33 cellular contexts compared by ENCODE assay signal in genomic region chr1:165441166-165441955, GRCh38. TPM values are rescaled to one million over a fixed set of nuclear protein-coding genes. Genes with fewer than 3 reads are reported as not detected.
"Had no signal": no experiment of that assay in that cellular context is flagged by ENCODE, and none has a peak within 500 bp of the region (broad histone marks: within the 10 kb centered on the region; RNA-seq: fewer than 3 reads in every experiment).

No MANE protein-coding gene starts in this region.

- H3K4me1 Mint-ChIP-seq: naive B cell had no signal

- H3K27ac Mint-ChIP-seq: activated CD4-positive, alpha-beta memory T cell treated with anti-CD3 and anti-CD28 coated beads, Interleukin-2, amount 10 ng/mL, durations not matched to agents 7 days and 5 days; activated CD4-positive, alpha-beta T cell treated with anti-CD3 and anti-CD28 coated beads, Interleukin-2, amount 10 ng/mL, durations not matched to agents 7 days and 5 days; activated naive CD4-positive, alpha-beta T cell treated with anti-CD3 and anti-CD28 coated beads, Interleukin-2, amount 50 U/mL, for 72 hours; effector memory CD8-positive, alpha-beta T cell; immature natural killer cell; mesothelial cell of epicardium; naive B cell; nephron progenitor cell; stimulated activated naive B cell treated with anti-CD40 and anti-IgM and Interleukin-4, amounts not matched to agents 10 μg/mL and 1 μg/mL and 100 μg/mL, for 72 hours; T-helper 17 cell had no signal

- H3K9me3 Mint-ChIP-seq: activated CD4-positive, alpha-beta memory T cell treated with anti-CD3 and anti-CD28 coated beads, Interleukin-2, amount 10 ng/mL, durations not matched to agents 7 days and 5 days; activated CD4-positive, alpha-beta T cell treated with anti-CD3 and anti-CD28 coated beads, Interleukin-2, amount 10 ng/mL, durations not matched to agents 7 days and 5 days; activated naive CD4-positive, alpha-beta T cell treated with anti-CD3 and anti-CD28 coated beads, Interleukin-2, amount 50 U/mL, for 72 hours; effector memory CD8-positive, alpha-beta T cell; mesothelial cell of epicardium; naive B cell; nephron progenitor cell; stimulated activated naive B cell treated with anti-CD40 and anti-IgM and Interleukin-4, amounts not matched to agents 10 μg/mL and 1 μg/mL and 100 μg/mL, for 72 hours had no signal

- H3K36me3 Mint-ChIP-seq: activated naive CD4-positive, alpha-beta T cell treated with anti-CD3 and anti-CD28 coated beads, Interleukin-2, amount 50 U/mL, for 72 hours; immature natural killer cell; mesothelial cell of epicardium; naive B cell; stimulated activated naive B cell treated with anti-CD40 and anti-IgM and Interleukin-4, amounts not matched to agents 10 μg/mL and 1 μg/mL and 100 μg/mL, for 72 hours had no signal

- H3K36me3 ChIP-seq: gastroesophageal sphincter, suprapubic skin, tibial artery had no signal

- FAIRE-seq: endothelial cell of umbilical vein, kidney, urothelium cell line had no signal

- H3K4me3 ChIP-seq: body of pancreas, gastroesophageal sphincter, psoas muscle, suprapubic skin, tibial artery had no signal

- H2AFZ ChIP-seq: parathyroid adenoma had no signal

- H3K27ac ChIP-seq: body of pancreas, gastroesophageal sphincter, parathyroid adenoma, psoas muscle, suprapubic skin, tibial artery had no signal

- DNase-seq: activated CD4-positive, alpha-beta memory T cell treated with anti-CD3 and anti-CD28 coated beads, Interleukin-2, amount 10 ng/mL, durations not matched to agents 7 days and 5 days; activated CD4-positive, alpha-beta T cell treated with anti-CD3 and anti-CD28 coated beads, Interleukin-2, amount 10 ng/mL, durations not matched to agents 7 days and 5 days; activated CD4-positive, CD25-positive, alpha-beta regulatory T cell treated with anti-CD3 and anti-CD28 coated beads, Interleukin-2, amount 50 U/mL, for 72 hours; activated naive CD4-positive, alpha-beta T cell; activated T-cell treated with anti-CD3 and anti-CD28 coated beads, Interleukin-2, amount 50 U/mL, for 48 hours; aorta; body of pancreas; cortex of kidney; effector memory CD8-positive, alpha-beta T cell; head of caudate nucleus; hippocampal formation; immature natural killer cell; kidney; left colon; naive B cell; nephron progenitor cell; psoas muscle; right cardiac atrium; stimulated activated CD4-positive, alpha-beta T cell treated with anti-CD3 and anti-CD28 coated beads, Interleukin-15, amount 100 ng/mL, for 24 hours; stimulated activated CD4-positive, alpha-beta T cell treated with anti-CD3 and anti-CD28 coated beads, Interleukin-2, amount 100 ng/mL, for 24 hours; stimulated activated naive B cell treated with anti-CD40 and anti-IgM and Interleukin-4, amounts not matched to agents 10 μg/mL and 1 μg/mL and 100 μg/mL, for 72 hours; T-helper 17 cell; T1000; tibial artery had no signal

- H3K9me3 ChIP-seq: body of pancreas, gastroesophageal sphincter, psoas muscle, suprapubic skin, tibial artery had no signal

- H3K4me3 Mint-ChIP-seq: activated CD4-positive, alpha-beta memory T cell treated with anti-CD3 and anti-CD28 coated beads, Interleukin-2, amount 10 ng/mL, durations not matched to agents 7 days and 5 days; activated CD4-positive, alpha-beta T cell treated with anti-CD3 and anti-CD28 coated beads, Interleukin-2, amount 10 ng/mL, durations not matched to agents 7 days and 5 days; effector memory CD8-positive, alpha-beta T cell; immature natural killer cell; mesothelial cell of epicardium; naive B cell; nephron progenitor cell; stimulated activated naive B cell treated with anti-CD40 and anti-IgM and Interleukin-4, amounts not matched to agents 10 μg/mL and 1 μg/mL and 100 μg/mL, for 72 hours; T-helper 17 cell had no signal

- H3K79me2 ChIP-seq: parathyroid adenoma had no signal

- H3K4me1 ChIP-seq: parathyroid adenoma had no signal

RNA-seq across cellular contexts. Expression of gene RXRG, which starts 3.6 kb away (rescaled TPM):
- total RNA-seq: activated CD4-positive, alpha-beta memory T cell treated with anti-CD3 and anti-CD28 coated beads, Interleukin-2, amount 10 ng/mL, durations not matched to agents 7 days and 5 days; activated CD4-positive, alpha-beta T cell treated with anti-CD3 and anti-CD28 coated beads, Interleukin-2, amount 10 ng/mL, durations not matched to agents 7 days and 5 days; chondrocyte; endothelial cell of umbilical vein; fibroblast of villous mesenchyme; T-helper 17 cell had no signal
- polyA plus RNA-seq: endothelial cell of umbilical vein, immature natural killer cell had no signal
